9 cellular contexts compared by ENCODE assay signal in the genomic region with DNA sequence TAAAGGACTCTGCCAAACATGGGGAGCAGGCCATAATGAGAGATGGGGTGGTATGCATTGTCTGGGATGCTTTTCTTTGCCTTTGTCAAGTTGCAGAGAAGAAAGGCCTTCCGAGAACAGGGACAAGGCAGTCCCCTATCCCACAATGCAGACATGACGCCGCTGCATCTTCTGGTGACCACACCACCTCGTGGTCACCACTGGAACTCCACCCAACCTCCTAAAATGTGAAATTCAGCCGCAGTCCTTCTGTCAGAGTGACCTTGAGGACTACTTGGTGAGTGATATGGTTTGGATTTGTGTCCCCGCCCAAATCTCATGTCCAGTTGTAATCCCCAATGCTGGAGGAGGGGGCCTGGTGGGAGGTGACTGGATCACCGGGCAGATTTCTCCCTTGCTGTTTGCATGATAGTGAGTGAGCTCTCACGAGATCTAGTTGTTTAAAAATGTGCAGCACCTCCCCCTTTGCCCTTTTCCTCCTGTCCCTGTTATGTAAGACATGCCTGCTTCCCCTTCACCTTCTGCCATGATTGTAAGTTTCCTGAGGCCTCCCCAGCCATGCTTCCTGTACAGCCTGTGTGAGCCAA. TPM values are rescaled to one million over a fixed set of nuclear protein-coding genes. Genes with fewer than 3 reads are reported as not detected.
DNase-seq lines count a peak whose midpoint lies in the region; ATAC-seq, FAIRE-seq and TF ChIP-seq lines count a peak whose summit lies in the region.
"Had no signal": no experiment of that assay in that cellular context is flagged by ENCODE, and none has a peak within 500 bp of the region (broad histone marks: within the 10 kb centered on the region; RNA-seq: fewer than 3 reads in every experiment).

No MANE protein-coding gene starts in this region.

- H3K36me3 ChIP-seq in bronchial epithelial cell (ENCODE audit: control insufficient read depth, insufficient read depth, low read length) = no peaks in the 10 kb centered on the region
- H3K36me3 ChIP-seq: SJSA1 had no signal

- no peak overlapping the region for H3K4me3 ChIP-seq in Jurkat, Clone E6-1 (ENCODE audit: low read length)
- no peak overlapping the region for H3K4me3 ChIP-seq in bronchial epithelial cell (ENCODE audit: low read depth, low read length)
- H3K4me3 ChIP-seq: SJSA1 had no signal

- peaks cover 6% of the 10 kb centered on the region for H3K27me3 Mint-ChIP-seq in T-helper 2 cell treated with Interferon-gamma antibody and Interleukin-4, amounts not matched to agents 5 μg/mL and 100 μg/mL, for 36 hours (ENCODE audit: low read depth)

- H3K4me1 Mint-ChIP-seq in T-helper 2 cell treated with Interferon-gamma antibody and Interleukin-4, amounts not matched to agents 5 μg/mL and 100 μg/mL, for 36 hours (ENCODE audit: low read depth) = peaks cover 32% of the 10 kb centered on the region

- DNase-seq in CD1c-positive myeloid dendritic cell (ENCODE audit: extremely low spot score) = peak; percentile 56
- peak; percentile 32 for DNase-seq in Jurkat, Clone E6-1 (ENCODE audit: low read depth, low spot score)
- peak; percentile 49 for DNase-seq in T-helper 2 cell treated with Interferon-gamma antibody and Interleukin-4, amounts not matched to agents 5 μg/mL and 100 μg/mL, for 36 hours (ENCODE audit: low spot score)
- DNase-seq in bronchial epithelial cell (ENCODE audit: low read depth) = peak; percentile 42
- DNase-seq in kidney glomerular epithelial cell (lab: John Stamatoyannopoulos, UW) = peak; percentile 34
- peak; percentile 2 for DNase-seq in stimulated activated CD8-positive, alpha-beta memory T cell treated with anti-CD3 and anti-CD28 coated beads, Interleukin-12 subunit alpha, Interleukin-12 subunit beta, amount 100 ng/mL, for 1 hour (ENCODE audit: low read depth)

- H3K27me3 ChIP-seq in bronchial epithelial cell (ENCODE audit: control insufficient read depth, insufficient read depth, low read length) = peaks cover 3% of the 10 kb centered on the region
- H3K27me3 ChIP-seq: SJSA1 had no signal

- H3K4me3 Mint-ChIP-seq in T-helper 2 cell treated with Interferon-gamma antibody and Interleukin-4, amounts not matched to agents 5 μg/mL and 100 μg/mL, for 36 hours = no peak overlapping the region

- no peak for FAIRE-seq in bronchial epithelial cell (lab: Jason Lieb, UNC)

- H3K27ac Mint-ChIP-seq in T-helper 2 cell treated with Interferon-gamma antibody and Interleukin-4, amounts not matched to agents 5 μg/mL and 100 μg/mL, for 36 hours = no peak overlapping the region

- no peaks in the 10 kb centered on the region for H3K36me3 Mint-ChIP-seq in T-helper 2 cell treated with Interferon-gamma antibody and Interleukin-4, amounts not matched to agents 5 μg/mL and 100 μg/mL, for 36 hours (ENCODE audit: low read depth)

- TF ChIP-seq CTCF in bronchial epithelial cell (IDR thresholded peaks at IDR 0.05; ENCODE audit: insufficient read depth, low read length, severe bottlenecking) = peak; percentile 90

- H3K9me3 Mint-ChIP-seq in T-helper 2 cell treated with Interferon-gamma antibody and Interleukin-4, amounts not matched to agents 5 μg/mL and 100 μg/mL, for 36 hours = peaks cover 7% of the 10 kb centered on the region

- ATAC-seq in GM19023 (IDR thresholded peaks at IDR 0.05; ENCODE audit: unreplicated experiment) (peak; percentile 44), GM18517 (IDR thresholded peaks at IDR 0.05; ENCODE audit: unreplicated experiment) (no peak)

RNA-seq across cellular contexts. Expression of gene FRMPD2, which starts 15.2 kb away (rescaled TPM):
- not detected for polyA plus RNA-seq in Jurkat, Clone E6-1 (2012; ENCODE audit: insufficient read depth, insufficient read length)
- under 0.01 and 0.13 TPM in 2 replicates for total RNA-seq in bronchial epithelial cell

RNA-seq across cellular contexts. Expression of gene MAPK8, which starts 16.7 kb away (rescaled TPM):
- 66.5 TPM for polyA plus RNA-seq in Jurkat, Clone E6-1 (2012; ENCODE audit: insufficient read depth, insufficient read length)
- 30.6 and 43.2 TPM in 2 replicates for total RNA-seq in bronchial epithelial cell

Comparison
In these comparisons a context has a peak if more than half of its experiments do, and no peak if none do; other contexts are left out.
1. DNase-seq: peak in every context shown above with its lines; median percentile 56 in CD1c-positive myeloid dendritic cell; 49 in T-helper 2 cell treated with Interferon-gamma antibody and Interleukin-4, amounts not matched to agents 5 μg/mL and 100 μg/mL, for 36 hours; 42 in bronchial epithelial cell; 34 in kidney glomerular epithelial cell; 32 in Jurkat, Clone E6-1; 2 in stimulated activated CD8-positive, alpha-beta memory T cell treated with anti-CD3 and anti-CD28 coated beads, Interleukin-12 subunit alpha, Interleukin-12 subunit beta, amount 100 ng/mL, for 1 hour.